In genomic region chr11:20159680-20160381, GRCh38 we compare ENCODE assay signal across 37 cellular contexts. TPM values are rescaled to one million over a fixed set of nuclear protein-coding genes. Genes with fewer than 3 reads are reported as not detected.
DNase-seq lines count a peak whose midpoint lies in the region; ATAC-seq and TF ChIP-seq lines count a peak whose summit lies in the region.
"Had no signal": no experiment of that assay in that cellular context is flagged by ENCODE, and none has a peak within 500 bp of the region (broad histone marks: within the 10 kb centered on the region; RNA-seq: fewer than 3 reads in every experiment).

No MANE protein-coding gene starts in this region.

- ATAC-seq in SK-N-SH treated with all-trans-retinoic acid at 6 μM for 48 hours (no peak), GM23338 (no peak; the same call in 2 of the 3 replicates), HG02981 (IDR thresholded peaks at IDR 0.05; ENCODE audit: unreplicated experiment) (no peak)
- ATAC-seq: activated T-cell treated with anti-CD3 and anti-CD28 coated beads, Interleukin-2, amount 50 U/mL, for 72 hours; HCT116; heart left ventricle; left cardiac atrium; sciatic nerve; stimulated activated effector memory CD8-positive, alpha-beta T cell treated with anti-CD3 and anti-CD28 coated beads, Interleukin-12 subunit alpha, Interleukin-12 subunit beta, amount 100 ng/mL, for 72 hours had no signal

- H3K27me3 ChIP-seq in SK-N-SH (ENCODE audit: insufficient read depth), result peaks cover 51% of the 10 kb centered on the region
- peaks cover 100% of the 10 kb centered on the region for H3K27me3 ChIP-seq in GM23338 (ENCODE audit: insufficient read depth)
- peaks cover 68% of the 10 kb centered on the region for H3K27me3 ChIP-seq in WERI-Rb-1 (ENCODE audit: insufficient read depth, low read depth, severe bottlenecking)
- peaks cover 100% of the 10 kb centered on the region for H3K27me3 ChIP-seq in left ventricle myocardium inferior (ENCODE audit: low read depth)

- H3K9me3 ChIP-seq in SK-N-SH, result no peaks in the 10 kb centered on the region
- no peaks in the 10 kb centered on the region for H3K9me3 ChIP-seq in WERI-Rb-1 (ENCODE audit: severe bottlenecking)
- no peaks in the 10 kb centered on the region for H3K9me3 ChIP-seq in left ventricle myocardium inferior (replicated peaks)
- H3K9me3 ChIP-seq: heart left ventricle, suprapubic skin had no signal

- H3K36me3 ChIP-seq in SK-N-SH (replicated peaks in 1 of 2; ENCODE audit: control insufficient read depth in 1 of 2, insufficient read depth in 2 of 2, low read length in 1 of 2), result no peaks in the 10 kb centered on the region
- no peaks in the 10 kb centered on the region; the same call in 1 of the 2 replicates for H3K36me3 ChIP-seq in GM23338 (ENCODE audit: insufficient read depth)
- no peaks in the 10 kb centered on the region for H3K36me3 ChIP-seq in WERI-Rb-1
- no peaks in the 10 kb centered on the region for H3K36me3 ChIP-seq in left ventricle myocardium inferior
- H3K36me3 ChIP-seq: BLaER1, heart left ventricle, SJSA1, suprapubic skin had no signal

- H3K4me3 Mint-ChIP-seq in GM23338 (peak overlapping the region; percentile 52), nephron (peak overlapping the region; percentile 11 to 85 (median 71))
- H3K4me3 Mint-ChIP-seq: activated naive CD4-positive, alpha-beta T cell treated with anti-CD3 and anti-CD28 coated beads for 36 hours; stimulated activated effector memory CD8-positive, alpha-beta T cell treated with anti-CD3 and anti-CD28 coated beads, Interleukin-12 subunit alpha, Interleukin-12 subunit beta, amount 100 ng/mL, for 72 hours had no signal

- no peak for TF ChIP-seq EP300 in SK-N-SH (IDR thresholded peaks at IDR 0.05; ENCODE audit: borderline replicate concordance in 1 of 2, low read depth in 1 of 2, low read length in 1 of 2)

- no peak overlapping the region for H3K9ac ChIP-seq in SK-N-SH
- H3K9ac ChIP-seq: BLaER1, KMS-11 had no signal

- peaks cover 0 to 16% of the 10 kb centered on the region in 2 experiments; a peak in 2 of 4 replicates for H3K4me1 ChIP-seq in SK-N-SH (ENCODE audit: control insufficient read depth in 1 of 2, insufficient read depth in 2 of 2, low read depth in 1 of 2, low read length in 1 of 2)
- peaks cover 72% of the 10 kb centered on the region for H3K4me1 ChIP-seq in GM23338 (ENCODE audit: insufficient read depth)
- peaks cover 35% of the 10 kb centered on the region for H3K4me1 ChIP-seq in left ventricle myocardium inferior

- H3K4me1 Mint-ChIP-seq in GM23338, result peaks cover 72% of the 10 kb centered on the region
- peaks cover 67% of the 10 kb centered on the region for H3K4me1 Mint-ChIP-seq in nephron

- H3K36me3 Mint-ChIP-seq in GM23338 (ENCODE audit: low read depth), result no peaks in the 10 kb centered on the region; the same call in 2 of the 3 replicates
- no peaks in the 10 kb centered on the region for H3K36me3 Mint-ChIP-seq in nephron (ENCODE audit: low read depth)

- H3K27ac ChIP-seq in SK-N-SH (ENCODE audit: low read depth in 2 of 2, low read length in 1 of 2) (no peak overlapping the region), GM23338 (ENCODE audit: low read depth) (no peak overlapping the region), WERI-Rb-1 (no peak overlapping the region), left ventricle myocardium inferior (replicated peaks) (no peak overlapping the region)
- H3K27ac ChIP-seq: BLaER1, heart left ventricle, KMS-11, SJSA1, suprapubic skin had no signal

- POLR2A ChIA-PET in SK-N-SH (lab: Yijun Ruan, JAX), result no interaction called here

- no peaks in the 10 kb centered on the region for H3K79me2 ChIP-seq in SK-N-SH (ENCODE audit: insufficient read depth)
- H3K79me2 ChIP-seq in GM23338 (replicated peaks; ENCODE audit: insufficient read depth), result no peaks in the 10 kb centered on the region

- no peak overlapping the region for H3K4me3 ChIP-seq in SK-N-SH (ENCODE audit: low read depth in 2 of 2, low read length in 1 of 2)
- H3K4me3 ChIP-seq in GM23338, result peak overlapping the region; percentile 52
- H3K4me3 ChIP-seq in WERI-Rb-1 (ENCODE audit: low read depth, low read length), result peak overlapping the region; percentile 48
- no peak overlapping the region for H3K4me3 ChIP-seq in left ventricle myocardium inferior
- H3K4me3 ChIP-seq: BLaER1, SJSA1, suprapubic skin had no signal

- H3K27ac Mint-ChIP-seq in GM23338 (no peak overlapping the region), nephron (no peak overlapping the region)
- H3K27ac Mint-ChIP-seq: stimulated activated effector memory CD8-positive, alpha-beta T cell treated with anti-CD3 and anti-CD28 coated beads, Interleukin-12 subunit alpha, Interleukin-12 subunit beta, amount 100 ng/mL, for 72 hours had no signal

- DNase-seq in SK-N-SH (peak; percentile 46), GM23338 (ENCODE audit: low spot score) (peak; percentile 70), WERI-Rb-1 (no peak), NCI-H187 (lab: John Stamatoyannopoulos, UW) (no peak), left ventricle myocardium inferior (no peak)
- DNase-seq: activated CD4-positive, alpha-beta T cell treated with anti-CD3 and anti-CD28 coated beads for 4 hours; activated naive CD4-positive, alpha-beta T cell treated with anti-CD3 and anti-CD28 coated beads for 36 hours; activated T-cell treated with anti-CD3 and anti-CD28 coated beads, Interleukin-2, amount 50 U/mL, for 72 hours; amygdala; DMS153; effector CD8-positive, alpha-beta T cell; GDM1; heart left ventricle; left cardiac atrium; NCI-H1694; NCI-H2171; NCI-H524 treated with DMSO at 0.1 percent for 48 hours; stimulated activated CD4-positive, alpha-beta T cell treated with anti-CD3 and anti-CD28 coated beads, Interleukin-12 subunit alpha, Interleukin-12 subunit beta, amount 100 ng/mL, for 4 hours; stimulated activated CD4-positive, alpha-beta T cell treated with anti-CD3 and anti-CD28 coated beads, Interleukin-4, amount 100 ng/mL, for 24 hours; T-helper 2 cell had no signal

- CTCF ChIA-PET in SK-N-SH (lab: Yijun Ruan, JAX), result interaction anchor here (0.6 to 4.6 kb wide), 7 partner anchors 11 to 365 kb away, joined by 3 to 38 read pairs (median 4); no protein-coding TSS in a partner anchor

- no peak for TF ChIP-seq RAD21 in SK-N-SH (IDR thresholded peaks at IDR 0.05; ENCODE audit: low read length)

- H3K9me2 ChIP-seq in SK-N-SH, result no peaks in the 10 kb centered on the region
- H3K9me2 ChIP-seq in GM23338 (ENCODE audit: insufficient read depth), result no peaks in the 10 kb centered on the region

- TF ChIP-seq CTCF in SK-N-SH (IDR thresholded peaks at IDR 0.05) (no peak), GM23338 (conservative IDR thresholded peaks at IDR 0.05; ENCODE audit: low read depth in 2 of 2) (no peak), WERI-Rb-1 (IDR thresholded peaks at IDR 0.05; ENCODE audit: low read depth, low read length) (no peak), nephron (IDR thresholded peaks at IDR 0.05; ENCODE audit: unreplicated experiment in 3 of 3) (no peak), left ventricle myocardium inferior (IDR thresholded peaks at IDR 0.05; ENCODE audit: borderline replicate concordance) (no peak)

- peaks cover 3% of the 10 kb centered on the region for H3F3A ChIP-seq in SK-N-SH (replicated peaks; ENCODE audit: insufficient read depth)
- peaks cover 46% of the 10 kb centered on the region for H3F3A ChIP-seq in GM23338 (replicated peaks; ENCODE audit: low read depth)

- intact Hi-C loops in left ventricle myocardium inferior (cut with micrococcal nuclease), result no loop called here

- WGBS in SK-N-SH (ENCODE audit: low lambda C conversion rate), result 48% methylated on average over 25 of the region's 58 CpGs

- H2AFZ ChIP-seq in SK-N-SH (ENCODE audit: low read depth) (no peak overlapping the region), GM23338 (peak overlapping the region; percentile 52; the same call in 1 of the 2 replicates)

- H3K9me3 Mint-ChIP-seq in GM23338 (no peaks in the 10 kb centered on the region; the same call in 2 of the 3 replicates), nephron (peaks cover 11% of the 10 kb centered on the region)
- H3K9me3 Mint-ChIP-seq: activated naive CD4-positive, alpha-beta T cell treated with anti-CD3 and anti-CD28 coated beads for 36 hours; activated T-cell treated with anti-CD3 and anti-CD28 coated beads, Interleukin-2, amount 50 U/mL, for 72 hours; stimulated activated effector memory CD8-positive, alpha-beta T cell treated with anti-CD3 and anti-CD28 coated beads, Interleukin-12 subunit alpha, Interleukin-12 subunit beta, amount 100 ng/mL, for 72 hours had no signal

- H3K27me3 Mint-ChIP-seq in GM23338 (ENCODE audit: insufficient read depth, low read depth, poor library complexity) (peaks cover 97% of the 10 kb centered on the region), nephron (ENCODE audit: low read depth) (peaks cover 100% of the 10 kb centered on the region)

- H4K20me1 ChIP-seq in SK-N-SH (ENCODE audit: insufficient read depth), result no peaks in the 10 kb centered on the region
- peaks cover 10% of the 10 kb centered on the region for H4K20me1 ChIP-seq in GM23338 (replicated peaks; ENCODE audit: insufficient read depth)

- H3K4me2 ChIP-seq in SK-N-SH (no peak overlapping the region), GM23338 (peak overlapping the region; percentile 79)
- H3K4me2 ChIP-seq: BLaER1, KMS-11 had no signal

TF ChIP-seq in SK-N-SH, 30 proteins besides CTCF, POLR2A, EP300 and RAD21 (continues in another document):
- TF ChIP-seq GABPA (IDR thresholded peaks at IDR 0.05; ENCODE audit: low read depth), result no peak
- TF ChIP-seq NFIC (IDR thresholded peaks at IDR 0.05; ENCODE audit: borderline replicate concordance), result no peak

TF ChIP-seq in SK-N-SH treated with all-trans-retinoic acid at 6 μM for 48 hours, 23 proteins besides CTCF, POLR2A, EP300 and RAD21 (continues in another document):
- TF ChIP-seq BACH2 (CRISPR knock-in tag; IDR thresholded peaks at IDR 0.05; ENCODE audit: borderline replicate concordance) (no peak), ZFP3 (CRISPR knock-in tag; IDR thresholded peaks at IDR 0.05) (no peak), PPARA (CRISPR knock-in tag; IDR thresholded peaks at IDR 0.05; ENCODE audit: borderline replicate concordance) (no peak), ZNF565 (CRISPR knock-in tag; conservative IDR thresholded peaks at IDR 0.05; ENCODE audit: low read depth) (no peak), ARNTL (CRISPR knock-in tag; IDR thresholded peaks at IDR 0.05; ENCODE audit: borderline replicate concordance, low read depth) (no peak)

RNA-seq across cellular contexts. Expression of gene DBX1, which starts 0.4 kb away (rescaled TPM):
- polyA plus RNA-seq in SK-N-SH (2012; rRNA removed), result not detected in 2 replicates
- polyA plus RNA-seq in SK-N-SH (2012; cell fraction: cytosol; rRNA removed), result not detected in 2 replicates
- not detected in 2 replicates for polyA plus RNA-seq in SK-N-SH (2012; cell fraction: nucleus; rRNA removed)
- not detected in 2 replicates for total RNA-seq in GM23338 (2014; rRNA removed; shearing (Covaris generic))
- 0.16 TPM in 1 of 2 replicates, not detected in the other for polyA plus RNA-seq in GM23338 (2016; fragmentation: Nextera tagmentation; extraction: Ambion mirVana)
- total RNA-seq in left ventricle myocardium inferior, result not detected
- total RNA-seq: activated naive CD4-positive, alpha-beta T cell treated with anti-CD3 and anti-CD28 coated beads for 36 hours; activated T-cell treated with anti-CD3 and anti-CD28 coated beads, Interleukin-2, amount 50 U/mL, for 72 hours; bronchial epithelial cell; fibroblast of villous mesenchyme; heart left ventricle; left cardiac atrium; posterior vena cava; RPMI7951; sciatic nerve; SJSA1; suprapubic skin; ureter had no signal
- polyA plus RNA-seq: esophagus, heart left ventricle, neural cell had no signal

Comparison
In these comparisons a context has a peak if more than half of its experiments do, and no peak if none do; other contexts are left out.
1. DNase-seq: peak in SK-N-SH (single experiment) and GM23338 (single experiment); none in WERI-Rb-1 (single experiment), NCI-H187 (0 of 2) and left ventricle myocardium inferior (single experiment).
2. H3K4me3 ChIP-seq: peak in GM23338 (single experiment) and WERI-Rb-1 (single experiment); none in SK-N-SH (0 of 2) and left ventricle myocardium inferior (single experiment).